18 cellular contexts compared by ENCODE assay signal in the genomic region with DNA sequence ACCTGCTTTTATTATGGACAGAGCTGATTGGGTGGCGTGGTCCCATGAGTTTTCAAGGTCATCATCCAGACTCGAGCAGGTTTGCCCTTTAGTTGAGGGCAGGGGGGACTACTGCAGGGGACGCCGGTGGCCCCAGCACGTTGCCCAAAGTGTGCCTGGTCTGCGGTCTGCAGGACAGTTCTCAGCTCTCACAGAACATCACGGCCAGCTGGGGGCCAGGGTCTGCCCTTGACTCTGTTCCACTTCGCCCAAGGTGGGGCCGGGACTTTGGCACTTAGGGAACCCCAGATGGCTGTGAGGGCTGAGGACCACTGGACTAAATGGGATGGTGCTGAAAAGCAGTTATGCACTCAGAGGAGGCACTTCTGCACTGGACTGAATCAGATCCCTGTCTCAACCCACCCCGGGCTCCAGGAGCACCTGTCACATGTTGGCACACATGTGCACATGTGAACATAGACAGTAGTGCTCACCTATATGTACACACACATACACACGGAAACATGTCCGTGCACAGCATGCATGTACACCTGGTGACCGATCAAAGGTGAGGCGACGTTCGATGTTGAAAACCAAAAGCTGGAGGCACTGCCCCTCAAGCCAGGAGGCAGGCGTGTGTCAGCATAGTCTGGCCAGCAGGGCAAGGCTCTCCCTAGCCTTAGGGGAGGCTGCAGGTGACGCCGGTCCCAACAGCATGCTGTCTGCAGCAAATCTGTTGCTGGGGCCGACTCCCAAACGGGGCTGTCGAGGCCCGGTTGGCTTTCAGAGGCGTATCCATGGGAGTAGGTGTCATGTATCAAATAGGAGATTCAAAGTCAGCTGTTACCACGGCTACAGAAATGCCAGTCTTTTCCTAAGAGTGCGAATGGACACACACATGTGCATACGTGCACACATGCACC. TPM values are rescaled to one million over a fixed set of nuclear protein-coding genes. Genes with fewer than 3 reads are reported as not detected.
DNase-seq lines count a peak whose midpoint lies in the region; ATAC-seq and TF ChIP-seq lines count a peak whose summit lies in the region.
"Had no signal": no experiment of that assay in that cellular context is flagged by ENCODE, and none has a peak within 500 bp of the region (broad histone marks: within the 10 kb centered on the region; RNA-seq: fewer than 3 reads in every experiment).

No MANE protein-coding gene starts in this region.

- no peaks in the 10 kb centered on the region for H3K36me3 ChIP-seq in GM06990 (ENCODE audit: control insufficient read depth, insufficient read depth, low read length)
- H3K36me3 ChIP-seq in H7 (replicated peaks; ENCODE audit: control insufficient read depth, insufficient read depth, low read length) = no peaks in the 10 kb centered on the region
- no peaks in the 10 kb centered on the region for H3K36me3 ChIP-seq in endodermal cell (ENCODE audit: control insufficient read depth, insufficient read depth, low read length)
- no peaks in the 10 kb centered on the region for H3K36me3 ChIP-seq in neural progenitor cell
- H3K36me3 ChIP-seq: BE2C, Peyer's patch had no signal

- H3K9ac ChIP-seq in endodermal cell (ENCODE audit: extremely low read depth, low read length, poor library complexity, severe bottlenecking) = no peak overlapping the region
- H3K9ac ChIP-seq in neural progenitor cell = no peak overlapping the region
- H3K9ac ChIP-seq: SK-N-SH had no signal

- no peak overlapping the region for H3K27ac Mint-ChIP-seq in endodermal cell
- peak overlapping the region; percentile 82 for H3K27ac Mint-ChIP-seq in neural progenitor cell
- H3K27ac Mint-ChIP-seq in mesothelial cell of epicardium = no peak overlapping the region
- H3K27ac Mint-ChIP-seq: CD4-positive, alpha-beta T cell; IgD-negative memory B cell had no signal

- 87 to 97% methylated on average over 18 to 27 of the region's 27 CpGs for WGBS in endodermal cell (ENCODE audit: insufficient coverage in 1 of 2, insufficient read length in 1 of 2), 2 experiments

- H3K4me3 Mint-ChIP-seq in endodermal cell (no peak overlapping the region), neural progenitor cell (no peak overlapping the region), mesothelial cell of epicardium (no peak overlapping the region)
- H3K4me3 Mint-ChIP-seq: CD4-positive, alpha-beta T cell; IgD-negative memory B cell had no signal

- H3K36me3 Mint-ChIP-seq in endodermal cell (ENCODE audit: low read depth) = no peaks in the 10 kb centered on the region
- no peaks in the 10 kb centered on the region for H3K36me3 Mint-ChIP-seq in neural progenitor cell
- H3K36me3 Mint-ChIP-seq in mesothelial cell of epicardium = no peaks in the 10 kb centered on the region
- H3K36me3 Mint-ChIP-seq: IgD-negative memory B cell had no signal

- DNase-seq in GM06990 (ENCODE audit: extremely low read depth, insufficient read length) = peak; percentile 1
- DNase-seq in H7 = peak; percentile 67
- DNase-seq in endodermal cell = peak; percentile 39
- no peak for DNase-seq in neural progenitor cell (ENCODE audit: low spot score)
- no peak for DNase-seq in cerebellar nuclear complex (lab: John Stamatoyannopoulos, UW)
- DNase-seq in mesothelial cell of epicardium (ENCODE audit: low spot score in 2 of 2, unreplicated experiment in 2 of 2) = no peak
- DNase-seq: BE2C, EL, NCI-H1105, NCI-H187, NCI-H2171 treated with DMSO at 0.1 percent for 48 hours, NCI-H774, SHP77, SK-N-SH had no signal

- H3K27me3 ChIP-seq in GM06990 (replicated peaks; ENCODE audit: control insufficient read depth, insufficient read depth, low read length) (no peaks in the 10 kb centered on the region), H7 (ENCODE audit: control insufficient read depth, insufficient read depth, low read length) (no peaks in the 10 kb centered on the region), endodermal cell (ENCODE audit: control insufficient read depth, insufficient read depth, low read length, poor library complexity, severe bottlenecking) (no peaks in the 10 kb centered on the region), neural progenitor cell (no peaks in the 10 kb centered on the region)
- H3K27me3 ChIP-seq: BE2C, Peyer's patch had no signal

- ATAC-seq in HG03521 (IDR thresholded peaks at IDR 0.05; ENCODE audit: unreplicated experiment) = no peak

- H3K27ac ChIP-seq in endodermal cell (ENCODE audit: low read depth, low read length) (no peak overlapping the region), neural progenitor cell (no peak overlapping the region)
- H3K27ac ChIP-seq: Peyer's patch had no signal

- H4K20me1 ChIP-seq in neural progenitor cell (ENCODE audit: low read depth) = no peaks in the 10 kb centered on the region

- H3K4me3 ChIP-seq in GM06990 (replicated peaks; ENCODE audit: low read depth, low read length) = no peak overlapping the region
- H3K4me3 ChIP-seq in H7 (ENCODE audit: insufficient read depth, low read depth, low read length) = no peak overlapping the region
- no peak overlapping the region for H3K4me3 ChIP-seq in endodermal cell (ENCODE audit: low read length)
- H3K4me3 ChIP-seq in neural progenitor cell = no peak overlapping the region
- H3K4me3 ChIP-seq: Peyer's patch had no signal

- H3K4me2 ChIP-seq in neural progenitor cell = no peak overlapping the region
- H3K4me2 ChIP-seq: SK-N-SH had no signal

- no peaks in the 10 kb centered on the region for H3K4me1 Mint-ChIP-seq in endodermal cell
- H3K4me1 Mint-ChIP-seq in neural progenitor cell = peaks cover 12% of the 10 kb centered on the region
- no peaks in the 10 kb centered on the region for H3K4me1 Mint-ChIP-seq in mesothelial cell of epicardium
- H3K4me1 Mint-ChIP-seq: IgD-negative memory B cell had no signal

- H3K79me2 ChIP-seq in neural progenitor cell (ENCODE audit: low read depth) = no peaks in the 10 kb centered on the region

- H3K4me1 ChIP-seq in endodermal cell (ENCODE audit: control insufficient read depth, insufficient read depth, low read length) = no peaks in the 10 kb centered on the region
- H3K4me1 ChIP-seq in neural progenitor cell = no peaks in the 10 kb centered on the region
- H3K4me1 ChIP-seq: BE2C, Peyer's patch had no signal

- H3F3A ChIP-seq in neural progenitor cell (ENCODE audit: low read depth) = no peaks in the 10 kb centered on the region

- H3K9me3 Mint-ChIP-seq in endodermal cell = no peaks in the 10 kb centered on the region
- H3K9me3 Mint-ChIP-seq in neural progenitor cell = no peaks in the 10 kb centered on the region
- H3K9me3 Mint-ChIP-seq in mesothelial cell of epicardium = no peaks in the 10 kb centered on the region
- H3K9me3 Mint-ChIP-seq: CD4-positive, alpha-beta T cell; IgD-negative memory B cell had no signal

- no peak overlapping the region for H2AFZ ChIP-seq in neural progenitor cell (replicated peaks)

- TF ChIP-seq CTCF in GM06990 (IDR thresholded peaks at IDR 0.05; ENCODE audit: insufficient read depth, low read length, poor library complexity, severe bottlenecking) (no peak), endodermal cell (conservative IDR thresholded peaks at IDR 0.05) (no peak), neural progenitor cell (IDR thresholded peaks at IDR 0.05) (no peak), mesothelial cell of epicardium (IDR thresholded peaks at IDR 0.05; ENCODE audit: unreplicated experiment) (no peak)

- H3K27me3 Mint-ChIP-seq in endodermal cell (ENCODE audit: insufficient read depth) (no peaks in the 10 kb centered on the region), neural progenitor cell (ENCODE audit: insufficient read depth, low read depth) (peaks cover 7% of the 10 kb centered on the region), mesothelial cell of epicardium (ENCODE audit: low read depth) (no peaks in the 10 kb centered on the region)
- H3K27me3 Mint-ChIP-seq: CD4-positive, alpha-beta T cell; IgD-negative memory B cell had no signal

- H3K9me3 ChIP-seq in endodermal cell (ENCODE audit: control insufficient read depth, low read length) (no peaks in the 10 kb centered on the region), neural progenitor cell (ENCODE audit: low read depth) (no peaks in the 10 kb centered on the region)
- H3K9me3 ChIP-seq: BE2C, Peyer's patch, SK-N-SH had no signal

RNA-seq across cellular contexts. Expression of gene ANO7, which starts 10.2 kb away (rescaled TPM):
- total RNA-seq in H7 (2014; rRNA removed; shearing (Covaris generic)) = 2.0 and 4.0 TPM in 2 replicates
- total RNA-seq in endodermal cell = 1 to 10 TPM; 8.1 to 8.5 TPM
- polyA plus RNA-seq in endodermal cell (2013, experiment 1 of 2) = 1.3 TPM
- 2.0 TPM for polyA plus RNA-seq in endodermal cell (2013, experiment 2 of 2)
- total RNA-seq in neural progenitor cell (ENCODE audit: low replicate concordance) = 1.8 TPM in 1 of 2 replicates, not detected in the other
- 3.8 to 4.5 TPM (median 3.8 TPM) in 3 replicates for total RNA-seq in mesothelial cell of epicardium
- polyA plus RNA-seq: IgD-negative memory B cell had no signal

RNA-seq across cellular contexts. Expression of gene PPP1R7, which starts 48.4 kb away (rescaled TPM):
- total RNA-seq in H7 (2014; rRNA removed; shearing (Covaris generic)) = 32.1 and 36.9 TPM in 2 replicates
- total RNA-seq in endodermal cell (10 to 100 TPM; 48.5 to 52.7 TPM), neural progenitor cell (ENCODE audit: low replicate concordance) (40.0 and 52.9 TPM in 2 replicates), mesothelial cell of epicardium (37.3 to 40.4 TPM (median 37.8 TPM) in 3 replicates)
- polyA plus RNA-seq in endodermal cell (2013, experiment 1 of 2) = 54.8 TPM
- polyA plus RNA-seq in endodermal cell (2013, experiment 2 of 2) = 59.1 TPM

RNA-seq across cellular contexts. Expression of gene PASK, which starts 49.4 kb away (rescaled TPM):
- total RNA-seq in H7 (2014; rRNA removed; shearing (Covaris generic)) = 20.4 and 20.6 TPM in 2 replicates
- total RNA-seq in endodermal cell = 10 to 100 TPM; 76.5 to 94.5 TPM
- polyA plus RNA-seq in endodermal cell (2013, experiment 1 of 2) = 24.8 TPM
- polyA plus RNA-seq in endodermal cell (2013, experiment 2 of 2) = 21.1 TPM
- 20.3 and 35.1 TPM in 2 replicates for total RNA-seq in neural progenitor cell (ENCODE audit: low replicate concordance)
- total RNA-seq in mesothelial cell of epicardium = 26.1 to 31.0 TPM (median 30.8 TPM) in 3 replicates

Comparison
In these comparisons a context has a peak if more than half of its experiments do, and no peak if none do; other contexts are left out.
1. DNase-seq: peak in GM06990 (single experiment), H7 (single experiment) and endodermal cell (single experiment); none in neural progenitor cell (single experiment), cerebellar nuclear complex (0 of 2) and mesothelial cell of epicardium (0 of 2).